ENCODE assay signal across 9 cellular contexts in genomic region chr17:80990921-80991644, GRCh38. TPM values are rescaled to one million over a fixed set of nuclear protein-coding genes. Genes with fewer than 3 reads are reported as not detected.
DNase-seq lines count a peak whose midpoint lies in the region; ATAC-seq, FAIRE-seq and TF ChIP-seq lines count a peak whose summit lies in the region.
"Had no signal": no experiment of that assay in that cellular context is flagged by ENCODE, and none has a peak within 500 bp of the region (broad histone marks: within the 10 kb centered on the region; RNA-seq: fewer than 3 reads in every experiment).

No MANE protein-coding gene starts in this region.

- DNase-seq in GM06990 (ENCODE audit: extremely low read depth, insufficient read length), result peak; percentile 13
- peak; percentile 54 for DNase-seq in NCI-H69 (lab: John Stamatoyannopoulos, UW)
- DNase-seq in endothelial cell of umbilical vein (ENCODE audit: low read depth, low spot score), result no peak
- peak in 1 of 6 donors; percentile 46 for DNase-seq in pancreas
- DNase-seq in GOT3 (lab: John Stamatoyannopoulos, UW), result no peak
- DNase-seq in NCI-H2196 (lab: John Stamatoyannopoulos, UW; ENCODE audit: unreplicated experiment), result no peak
- DNase-seq in NCI-H2081 treated with DMSO at 0.1 percent for 48 hours (lab: John Stamatoyannopoulos, UW), result no peak

- 22 to 30% methylated on average over 22 of the region's 22 CpGs for WGBS in pancreas, 2 donors

- peak overlapping the region; percentile 76 for H3K4me2 ChIP-seq in endothelial cell of umbilical vein (ENCODE audit: insufficient read depth, low read length)

- no peak for TF ChIP-seq POLR2A in endothelial cell of umbilical vein (IDR thresholded peaks at IDR 0.05; ENCODE audit: low read depth, low read length)

- H3K9me3 ChIP-seq in endothelial cell of umbilical vein (replicated peaks; ENCODE audit: control insufficient read depth, insufficient read depth, low read length) (no peaks in the 10 kb centered on the region), pancreas (no peaks in the 10 kb centered on the region)

- dilution Hi-C loops in endothelial cell of umbilical vein (cut with MboI; ENCODE audit: extremely low pct_ligation_motif_present, low sequenced_read_pairs), result no loop called here

- peak overlapping the region; percentile 73 for H3K4me3 ChIP-seq in GM06990 (replicated peaks; ENCODE audit: low read depth, low read length)
- peak overlapping the region; percentile 73 to 79 (median 74) for H3K4me3 ChIP-seq in endothelial cell of umbilical vein (replicated peaks in 1 of 3; ENCODE audit: insufficient read depth in 1 of 3, low read depth in 1 of 3, low read length in 3 of 3)
- peak overlapping the region; percentile 93 to 99 (median 98) for H3K4me3 ChIP-seq in pancreas

- no TSS peak for BruUV-seq in endothelial cell of umbilical vein (replicated peaks; lab: Mats Ljungman, UMichigan)

- peak; percentile 55 for FAIRE-seq in endothelial cell of umbilical vein (lab: Jason Lieb, UNC)
- FAIRE-seq in pancreas (lab: Jason Lieb, UNC), result no peak
- FAIRE-seq: islet of Langerhans had no signal

- no peaks in the 10 kb centered on the region; the same call in 1 of the 2 replicates for H3K27me3 ChIP-seq in GM06990 (replicated peaks; ENCODE audit: control insufficient read depth, insufficient read depth, low read length)
- H3K27me3 ChIP-seq in endothelial cell of umbilical vein (ENCODE audit: control insufficient read depth in 2 of 2, insufficient read depth in 2 of 2, low read length in 2 of 2), result no peaks in the 10 kb centered on the region
- no peaks in the 10 kb centered on the region for H3K27me3 ChIP-seq in pancreas

- ATAC-seq in pancreas (peak in 1 of 4 donors; percentile 5), HG03457 (IDR thresholded peaks at IDR 0.05; ENCODE audit: unreplicated experiment) (no peak)

- H3K9ac ChIP-seq in endothelial cell of umbilical vein (replicated peaks; ENCODE audit: extremely low read depth, insufficient read depth, low read length), result peak overlapping the region; percentile 77

- H3K36me3 ChIP-seq in GM06990 (ENCODE audit: control insufficient read depth, insufficient read depth, low read length) (peaks cover 3% of the 10 kb centered on the region; the same call in 1 of the 2 replicates), endothelial cell of umbilical vein (ENCODE audit: control insufficient read depth in 2 of 2, extremely low read depth in 1 of 2, insufficient read depth in 2 of 2, low read length in 2 of 2) (peaks cover 3 to 8% of the 10 kb centered on the region in 2 experiments), pancreas (peaks cover 0 to 10% (median 0%) of the 10 kb centered on the region in 3 donors)

- TF ChIP-seq CTCF in GM06990 (IDR thresholded peaks at IDR 0.05; ENCODE audit: insufficient read depth, low read length, poor library complexity, severe bottlenecking), result no peak
- TF ChIP-seq CTCF in endothelial cell of umbilical vein (IDR thresholded peaks at IDR 0.05; ENCODE audit: extremely low read depth in 1 of 2, insufficient read depth in 1 of 2, low read depth in 1 of 2, low read length in 2 of 2), result no peak
- no peak for TF ChIP-seq CTCF in pancreas (IDR thresholded peaks at IDR 0.05)

- POLR2A ChIA-PET in endothelial cell of umbilical vein (lab: Charles Lee), result no interaction called here

- peak overlapping the region; percentile 94 for H2AFZ ChIP-seq in endothelial cell of umbilical vein (ENCODE audit: low read depth, low read length)

- peaks cover 14% of the 10 kb centered on the region for H3K79me2 ChIP-seq in endothelial cell of umbilical vein (ENCODE audit: control insufficient read depth, insufficient read depth, low read length)

- intact Hi-C loops in endothelial cell of umbilical vein (cut with micrococcal nuclease), result no loop called here
- intact Hi-C loops in pancreas (cut with DNase I), result no loop called here

- H3K4me1 ChIP-seq in endothelial cell of umbilical vein (ENCODE audit: control insufficient read depth, extremely low read depth, insufficient read depth, low read length) (peaks cover 9% of the 10 kb centered on the region), pancreas (peaks cover 0 to 15% (median 8%) of the 10 kb centered on the region in 3 donors)

- no peaks in the 10 kb centered on the region for H3K9me1 ChIP-seq in endothelial cell of umbilical vein (replicated peaks; ENCODE audit: control insufficient read depth, extremely low read depth, insufficient read depth, low read length)

- CTCF ChIA-PET in endothelial cell of umbilical vein (lab: Charles Lee), result interaction anchor here (0.6 to 1.5 kb wide), 5 partner anchors 14 to 564 kb away, joined by 3 to 5 read pairs (median 4); no protein-coding TSS in a partner anchor

- H3K27ac ChIP-seq in endothelial cell of umbilical vein (ENCODE audit: insufficient read depth, low read depth, low read length) (no peak overlapping the region), pancreas (no peak overlapping the region)

- no peaks in the 10 kb centered on the region for H4K20me1 ChIP-seq in endothelial cell of umbilical vein (replicated peaks; ENCODE audit: control insufficient read depth, extremely low read depth, insufficient read depth, low read length)

TF ChIP-seq in endothelial cell of umbilical vein, 7 proteins besides CTCF, POLR2A, EP300 and RAD21:
- no peak for TF ChIP-seq GATA2 (IDR thresholded peaks at IDR 0.05; ENCODE audit: insufficient read depth, insufficient read length, low read depth, low read length)
- no peak for TF ChIP-seq MAX (IDR thresholded peaks at IDR 0.05; ENCODE audit: insufficient read depth, insufficient read length)
- no peak for TF ChIP-seq EZH2 (IDR thresholded peaks at IDR 0.05; ENCODE audit: borderline replicate concordance, low read depth, low read length, severe bottlenecking)
- no peak for TF ChIP-seq JUN (IDR thresholded peaks at IDR 0.05; ENCODE audit: borderline replicate concordance, insufficient read depth, insufficient read length, low read depth)
- no peak for TF ChIP-seq FOS (IDR thresholded peaks at IDR 0.05; ENCODE audit: borderline replicate concordance, insufficient read depth, low read length)
- TF ChIP-seq POLR2AphosphoS5 (IDR thresholded peaks at IDR 0.05; ENCODE audit: insufficient read depth, low read depth, low read length), result no peak
- TF ChIP-seq MYC (IDR thresholded peaks at IDR 0.05; ENCODE audit: low read depth, low read length), result no peak

RNA-seq across cellular contexts. Expression of gene CHMP6, which starts 0.6 kb away (rescaled TPM):
- total RNA-seq in endothelial cell of umbilical vein (42.5 and 42.6 TPM in 2 replicates), pancreas (10 to 100 TPM in 4 of 6 donors, 1 to 10 TPM in 2; 9.5 to 15.1 (median 12.4) TPM)
- polyA plus RNA-seq in endothelial cell of umbilical vein (48.5 and 59.9 TPM in 2 replicates), pancreas (10 to 100 TPM; 22.4 to 30.8 TPM)
- 37.2 and 48.7 TPM in 2 replicates for polyA plus RNA-seq in endothelial cell of umbilical vein (2011; cell fraction: cytosol; rRNA removed)
- polyA plus RNA-seq in endothelial cell of umbilical vein (2011; cell fraction: nucleus; rRNA removed), result 23.2 and 28.2 TPM in 2 replicates
- polyA plus RNA-seq in endothelial cell of umbilical vein (2012), result 22.5 and 29.6 TPM in 2 replicates
- polyA minus RNA-seq in endothelial cell of umbilical vein, result 16.2 and 19.0 TPM in 2 replicates
- 9.1 TPM for polyA minus RNA-seq in endothelial cell of umbilical vein (2011; cell fraction: cytosol; rRNA and poly(A)+ RNA removed)
- 10.2 and 18.3 TPM in 2 replicates for polyA minus RNA-seq in endothelial cell of umbilical vein (2011; cell fraction: nucleus; rRNA and poly(A)+ RNA removed)

RNA-seq across cellular contexts. Expression of gene BAIAP2, which starts 43.9 kb away (rescaled TPM):
- total RNA-seq in endothelial cell of umbilical vein (18.6 and 21.4 TPM in 2 replicates), pancreas (10 to 100 TPM in 3 of 6 donors, 1 to 10 TPM in 3; 4.7 to 13.2 (median 8.6) TPM)
- polyA plus RNA-seq in endothelial cell of umbilical vein (12.3 and 14.7 TPM in 2 replicates), pancreas (10 to 100 TPM; 11.6 to 16.4 TPM)
- polyA plus RNA-seq in endothelial cell of umbilical vein (2011; cell fraction: cytosol; rRNA removed), result 7.7 and 7.9 TPM in 2 replicates
- 18.9 and 23.2 TPM in 2 replicates for polyA plus RNA-seq in endothelial cell of umbilical vein (2011; cell fraction: nucleus; rRNA removed)
- polyA plus RNA-seq in endothelial cell of umbilical vein (2012), result 10.9 and 15.7 TPM in 2 replicates
- polyA minus RNA-seq in endothelial cell of umbilical vein, result 7.4 and 11.4 TPM in 2 replicates
- polyA minus RNA-seq in endothelial cell of umbilical vein (2011; cell fraction: cytosol; rRNA and poly(A)+ RNA removed), result 27.1 TPM
- polyA minus RNA-seq in endothelial cell of umbilical vein (2011; cell fraction: nucleus; rRNA and poly(A)+ RNA removed), result 7.9 and 15.4 TPM in 2 replicates

Comparison
In these comparisons a context has a peak if more than half of its experiments do, and no peak if none do; other contexts are left out.
1. DNase-seq: peak in GM06990 (single experiment) and NCI-H69 (single experiment); none in endothelial cell of umbilical vein (single experiment), GOT3 (single experiment), NCI-H2196 (single experiment) and NCI-H2081 treated with DMSO at 0.1 percent for 48 hours (single experiment).
2. Peak in every context shown above with its lines, with median percentiles within 50 percentile points of each other: H3K4me3 ChIP-seq.